Comparison of ENCODE assay signal across 12 cellular contexts in the genomic region with DNA sequence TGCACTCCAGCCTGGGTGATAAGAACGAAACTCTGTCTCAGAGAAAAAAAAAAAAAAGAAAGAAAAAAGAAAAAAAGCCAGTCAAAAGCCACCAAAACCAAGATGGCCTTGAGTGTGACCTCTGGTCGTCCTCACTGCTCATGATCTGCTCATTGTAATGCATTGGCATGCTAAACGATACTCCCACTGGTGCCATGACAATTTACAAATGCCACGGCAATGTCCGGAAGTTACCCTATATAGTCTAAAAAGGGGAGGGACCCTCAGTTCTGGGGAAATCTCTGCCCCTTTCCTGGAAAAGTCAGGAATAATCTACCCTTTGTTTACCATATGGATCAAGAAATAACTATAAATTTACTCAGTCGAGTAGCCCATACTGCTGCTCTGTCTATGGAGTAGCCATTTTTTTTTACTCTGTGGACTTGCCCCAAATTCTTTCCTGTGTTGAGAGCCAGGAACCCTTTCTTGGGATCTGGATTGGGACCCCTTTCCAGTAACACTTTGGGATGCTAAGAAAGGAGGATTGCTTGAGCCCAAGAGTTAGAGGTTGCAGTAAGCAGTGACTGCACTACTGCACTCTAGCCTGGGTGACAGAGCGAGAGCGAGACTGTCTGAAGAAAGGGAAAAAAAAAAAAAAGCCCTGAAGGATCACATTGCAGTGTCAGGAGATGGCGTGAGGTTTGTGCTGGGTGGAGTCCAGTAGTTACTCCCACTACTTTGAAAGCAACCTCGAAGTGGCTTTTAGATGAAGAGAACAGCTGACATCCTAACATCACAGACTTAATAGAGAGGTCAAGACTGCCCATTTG. TPM values are rescaled to one million over a fixed set of nuclear protein-coding genes. Genes with fewer than 3 reads are reported as not detected.
DNase-seq lines count a peak whose midpoint lies in the region; ATAC-seq, FAIRE-seq and TF ChIP-seq lines count a peak whose summit lies in the region.
"Had no signal": no experiment of that assay in that cellular context is flagged by ENCODE, and none has a peak within 500 bp of the region (broad histone marks: within the 10 kb centered on the region; RNA-seq: fewer than 3 reads in every experiment).

No MANE protein-coding gene starts in this region.

- FAIRE-seq in pancreas (lab: Jason Lieb, UNC), result no peak

- WGBS in pancreas, 2 donors, result 61 to 65% methylated on average over 10 of the region's 10 CpGs

- no peak for ATAC-seq in pancreas
- ATAC-seq in left colon, result no peak
- ATAC-seq: natural killer cell treated with Interleukin-12 subunit alpha and Interleukin-12 subunit beta and Interleukin-15 and Interleukin-18, amount 100 ng/mL, for 72 hours had no signal

- no peak overlapping the region for H3K4me3 ChIP-seq in pancreas
- H3K4me3 ChIP-seq: thoracic aorta had no signal

- no peak overlapping the region for H3K27ac ChIP-seq in pancreas
- H3K27ac ChIP-seq: thoracic aorta had no signal

- no peak for TF ChIP-seq CTCF in nephron progenitor cell (IDR thresholded peaks at IDR 0.05)
- no peak for TF ChIP-seq CTCF in pancreas (IDR thresholded peaks at IDR 0.05)

- no peaks in the 10 kb centered on the region for H3K9me3 ChIP-seq in pancreas
- H3K9me3 ChIP-seq: thoracic aorta had no signal

- no peaks in the 10 kb centered on the region for H3K36me3 ChIP-seq in pancreas
- H3K36me3 ChIP-seq: thoracic aorta had no signal

- peaks cover 0 to 2% (median 0%) of the 10 kb centered on the region in 3 donors for H3K4me1 ChIP-seq in pancreas

- H3K9me3 Mint-ChIP-seq in nephron progenitor cell, result no peaks in the 10 kb centered on the region
- H3K9me3 Mint-ChIP-seq: natural killer cell treated with Interleukin-12 subunit alpha and Interleukin-12 subunit beta and Interleukin-15 and Interleukin-18, amount 100 ng/mL, for 72 hours had no signal

- H3K36me3 Mint-ChIP-seq in nephron progenitor cell (ENCODE audit: low read depth), result no peaks in the 10 kb centered on the region
- H3K36me3 Mint-ChIP-seq: natural killer cell treated with Interleukin-12 subunit alpha and Interleukin-12 subunit beta and Interleukin-15 and Interleukin-18, amount 100 ng/mL, for 72 hours had no signal

- peaks cover 54% of the 10 kb centered on the region for H3K4me1 Mint-ChIP-seq in nephron progenitor cell

- intact Hi-C loops in pancreas (cut with DNase I), result no loop called here
- intact Hi-C loops in left colon (cut with DNase I, micrococcal nuclease), result no loop called here

- peak; percentile 61 for DNase-seq in EH (ENCODE audit: low read depth)
- DNase-seq in NCI-H2227 (lab: John Stamatoyannopoulos, UW; ENCODE audit: unreplicated experiment), result peak; percentile 27
- peak; percentile 52 for DNase-seq in epidermal melanocyte (ENCODE audit: insufficient read length, low spot score)
- DNase-seq in nephron progenitor cell, result peak; percentile 31
- DNase-seq in DMS79 treated with DMSO at 0.1 percent for 48 hours (lab: John Stamatoyannopoulos, UW), result no peak
- no peak for DNase-seq in pancreas
- DNase-seq in GM19240 (ENCODE audit: insufficient read length, low spot score), result no peak
- DNase-seq in left colon, result no peak
- DNase-seq: stimulated activated CD4-positive, alpha-beta T cell treated with anti-CD3 and anti-CD28 coated beads, Interleukin-2, amount 100 ng/mL, for 48 hours had no signal

- no peaks in the 10 kb centered on the region for H3K27me3 ChIP-seq in pancreas

- peaks cover 3% of the 10 kb centered on the region for H3K27me3 Mint-ChIP-seq in nephron progenitor cell (ENCODE audit: low read depth, poor library complexity)

- H3K4me3 Mint-ChIP-seq in nephron progenitor cell, result peak overlapping the region; percentile 65
- H3K4me3 Mint-ChIP-seq: natural killer cell treated with Interleukin-12 subunit alpha and Interleukin-12 subunit beta and Interleukin-15 and Interleukin-18, amount 100 ng/mL, for 72 hours had no signal

- peak overlapping the region; percentile 99 for H3K27ac Mint-ChIP-seq in nephron progenitor cell
- H3K27ac Mint-ChIP-seq: natural killer cell treated with Interleukin-12 subunit alpha and Interleukin-12 subunit beta and Interleukin-15 and Interleukin-18, amount 100 ng/mL, for 72 hours had no signal

RNA-seq across cellular contexts. Expression of a gene that starts 3.7 kb away (rescaled TPM):
- 1 to 10 TPM; 2.5 to 5.3 (median 4.1) TPM for total RNA-seq in pancreas
- 1 to 10 TPM; 3.0 to 6.6 TPM for polyA plus RNA-seq in pancreas
- 1 to 10 TPM; 3.9 to 4.1 TPM for total RNA-seq in left colon

RNA-seq across cellular contexts. Expression of a gene that starts 6.4 kb away (rescaled TPM):
- total RNA-seq in pancreas, result 10 to 100 TPM; 29.9 to 61.2 (median 34.3) TPM
- polyA plus RNA-seq in pancreas, result 100 to 1,000 TPM in 1 of 2 donors, 10 to 100 TPM in 1; 44.1 to 117 TPM
- 100 to 1,000 TPM in 1 of 2 donors, 10 to 100 TPM in 1; 91.1 to 110 TPM for total RNA-seq in left colon

RNA-seq across cellular contexts. Expression of a gene that starts 23.9 kb away (rescaled TPM):
- total RNA-seq in pancreas (under 1 TPM in 5 of 6 donors, not detected in 1; 0.06 to 0.28 (median 0.13) TPM), left colon (100 to 1,000 TPM; 115 to 116 TPM)
- under 1 TPM; 0.15 to 0.16 TPM for polyA plus RNA-seq in pancreas
- total RNA-seq: T-helper 2 cell treated with Interferon-gamma antibody and Interleukin-4, amounts not matched to agents 100 ng/mL and 5 ng/mL, for 36 hours had no signal

Comparison
In these comparisons a context has a peak if more than half of its experiments do, and no peak if none do; other contexts are left out.
1. DNase-seq: peak in EH (single experiment), NCI-H2227 (single experiment), epidermal melanocyte (single experiment) and nephron progenitor cell (single experiment); none in DMS79 treated with DMSO at 0.1 percent for 48 hours (single experiment), pancreas (0 of 6), GM19240 (single experiment) and left colon (0 of 2).
2. RNA of a gene that starts 23.9 kb away (total RNA-seq): 115 to 116 TPM in left colon; 0.06 to 0.28 TPM in pancreas; every median in the first group is over 10 times any median in the second.